20 cellular contexts compared by ENCODE assay signal in genomic region chr5:38755171-38755570, GRCh38.
DNase-seq lines count a peak whose midpoint lies in the region; FAIRE-seq and TF ChIP-seq lines count a peak whose summit lies in the region.
"Had no signal": no experiment of that assay in that cellular context is flagged by ENCODE, and none has a peak within 500 bp of the region (broad histone marks: within the 10 kb centered on the region; RNA-seq: fewer than 3 reads in every experiment).

No MANE protein-coding gene starts in this region.

- TF ChIP-seq CTCF in bronchial epithelial cell (IDR thresholded peaks at IDR 0.05; ENCODE audit: insufficient read depth, low read length, severe bottlenecking) (no peak), nephron (IDR thresholded peaks at IDR 0.05; ENCODE audit: unreplicated experiment in 3 of 3) (no peak)

- no peak overlapping the region for H3K4me3 Mint-ChIP-seq in nephron
- H3K4me3 Mint-ChIP-seq: activated CD4-positive, alpha-beta T cell treated with anti-CD3 and anti-CD28 coated beads for 36 hours; activated naive CD8-positive, alpha-beta T cell treated with anti-CD3 and anti-CD28 coated beads, Interleukin-2, amount 10 ng/mL, durations not matched to agents 7 days and 5 days; memory B cell; T-helper 17 cell had no signal

- no peak overlapping the region for H3K4me3 ChIP-seq in bronchial epithelial cell (ENCODE audit: low read depth, low read length)
- no peak overlapping the region for H3K4me3 ChIP-seq in H7 (ENCODE audit: insufficient read depth, low read depth, low read length)
- H3K4me3 ChIP-seq: BLaER1 treated with 17β-estradiol and CSF1 and Interleukin-3, amounts not matched to agents 10 nM and 100 nM; smooth muscle cell had no signal

- FAIRE-seq in bronchial epithelial cell (lab: Jason Lieb, UNC): no peak
- FAIRE-seq: GM12891 had no signal

- H3K36me3 ChIP-seq in bronchial epithelial cell (ENCODE audit: control insufficient read depth, insufficient read depth, low read length) (no peaks in the 10 kb centered on the region), H7 (replicated peaks; ENCODE audit: control insufficient read depth, insufficient read depth, low read length) (no peaks in the 10 kb centered on the region)
- H3K36me3 ChIP-seq: BLaER1 treated with 17β-estradiol and CSF1 and Interleukin-3, amounts not matched to agents 10 nM and 100 nM; neutrophil had no signal

- H3K9me3 Mint-ChIP-seq in nephron: no peaks in the 10 kb centered on the region
- H3K9me3 Mint-ChIP-seq: activated naive CD8-positive, alpha-beta T cell treated with anti-CD3 and anti-CD28 coated beads, Interleukin-2, amount 10 ng/mL, durations not matched to agents 7 days and 5 days; memory B cell had no signal

- H3K36me3 Mint-ChIP-seq in nephron (ENCODE audit: low read depth): no peaks in the 10 kb centered on the region
- H3K36me3 Mint-ChIP-seq: activated naive CD8-positive, alpha-beta T cell treated with anti-CD3 and anti-CD28 coated beads, Interleukin-2, amount 10 ng/mL, durations not matched to agents 7 days and 5 days; memory B cell had no signal

- DNase-seq in AG08396 (ENCODE audit: low spot score): peak; percentile 60
- peak; percentile 84 for DNase-seq in LHCN-M2 (ENCODE audit: low read depth)
- peak; percentile 3 for DNase-seq in bronchial epithelial cell (ENCODE audit: low read depth)
- no peak for DNase-seq in NCI-H1694 (lab: John Stamatoyannopoulos, UW)
- no peak for DNase-seq in COLO668 (lab: John Stamatoyannopoulos, UW; ENCODE audit: unreplicated experiment)
- DNase-seq in H7: no peak
- DNase-seq in stimulated activated CD4-positive, alpha-beta T cell treated with anti-CD3 and anti-CD28 coated beads, Interleukin-1b, Interleukin-23, amount 100 ng/mL, for 48 hours: no peak
- DNase-seq: activated CD4-positive, alpha-beta T cell treated with anti-CD3 and anti-CD28 coated beads for 36 hours; activated naive CD8-positive, alpha-beta T cell treated with anti-CD3 and anti-CD28 coated beads, Interleukin-2, amount 10 ng/mL, durations not matched to agents 7 days and 5 days; activated T-cell treated with anti-CD3 and anti-CD28 coated beads for 4 hours; dermis blood vessel endothelial cell; DMS79 treated with DMSO at 0.1 percent for 48 hours; NCI-H2029; T-helper 17 cell had no signal

- H3K27me3 ChIP-seq in bronchial epithelial cell (ENCODE audit: control insufficient read depth, insufficient read depth, low read length) (no peaks in the 10 kb centered on the region), H7 (ENCODE audit: control insufficient read depth, insufficient read depth, low read length) (no peaks in the 10 kb centered on the region)
- H3K27me3 ChIP-seq: BLaER1 treated with 17β-estradiol and CSF1 and Interleukin-3, amounts not matched to agents 10 nM and 100 nM; neutrophil had no signal

- peak overlapping the region in 2 of 3 experiments; percentile 16 to 31 for H3K27ac Mint-ChIP-seq in nephron
- H3K27ac Mint-ChIP-seq: activated CD4-positive, alpha-beta T cell treated with anti-CD3 and anti-CD28 coated beads for 36 hours; activated naive CD8-positive, alpha-beta T cell treated with anti-CD3 and anti-CD28 coated beads, Interleukin-2, amount 10 ng/mL, durations not matched to agents 7 days and 5 days; memory B cell; T-helper 17 cell had no signal

- peaks cover 38% of the 10 kb centered on the region for H3K4me1 Mint-ChIP-seq in nephron
- H3K4me1 Mint-ChIP-seq: activated CD4-positive, alpha-beta T cell treated with anti-CD3 and anti-CD28 coated beads for 36 hours; activated naive CD8-positive, alpha-beta T cell treated with anti-CD3 and anti-CD28 coated beads, Interleukin-2, amount 10 ng/mL, durations not matched to agents 7 days and 5 days; memory B cell had no signal

- H3K27me3 Mint-ChIP-seq in nephron (ENCODE audit: low read depth): no peaks in the 10 kb centered on the region
- H3K27me3 Mint-ChIP-seq: memory B cell had no signal

Comparison
In these comparisons a context has a peak if more than half of its experiments do, and no peak if none do; other contexts are left out.
1. DNase-seq: peak in AG08396 (single experiment), LHCN-M2 (single experiment) and bronchial epithelial cell (single experiment); none in NCI-H1694 (single experiment), COLO668 (single experiment), H7 (single experiment) and stimulated activated CD4-positive, alpha-beta T cell treated with anti-CD3 and anti-CD28 coated beads, Interleukin-1b, Interleukin-23, amount 100 ng/mL, for 48 hours (single experiment).